In genomic region chr15:41283653-41284424, GRCh38 we compare ENCODE assay signal across 8 cellular contexts. TPM values are rescaled to one million over a fixed set of nuclear protein-coding genes. Genes with fewer than 3 reads are reported as not detected.
DNase-seq lines count a peak whose midpoint lies in the region; ATAC-seq, FAIRE-seq and TF ChIP-seq lines count a peak whose summit lies in the region.

No MANE protein-coding gene starts in this region.

- intact Hi-C loops in Calu3 (cut with micrococcal nuclease; ENCODE audit: unreplicated experiment) = no loop called here

- FAIRE-seq in endometrium (lab: Jason Lieb, UNC) = peak; percentile 96

- DNase-seq in Calu3 (peak; percentile 94), NT2/D1 (ENCODE audit: low read depth, low spot score) (peak; percentile 94), mesenteric fat pad (ENCODE audit: low spot score) (peak; percentile 99)
- peak; percentile 95 for DNase-seq in activated CD8-positive, alpha-beta memory T cell treated with anti-CD3 and anti-CD28 coated beads, Interleukin-2, amount 50 U/mL, for 24 hours (ENCODE audit: extremely low read depth)
- DNase-seq in stimulated activated CD8-positive, alpha-beta memory T cell treated with anti-CD3 and anti-CD28 coated beads, Interleukin-15, amount 100 ng/mL, for 1 hour (ENCODE audit: low read depth) = peak; percentile 94

- BruUV-seq in Calu3 (replicated peaks; lab: Mats Ljungman, UMichigan) = no TSS peak

- no peaks in the 10 kb centered on the region for H3K27me3 ChIP-seq in HUES48 (ENCODE audit: control insufficient read depth, insufficient read depth, low read length)
- no peaks in the 10 kb centered on the region for H3K27me3 ChIP-seq in NT2/D1 (ENCODE audit: insufficient read depth, insufficient read length)

- H3K9me3 Mint-ChIP-seq in Calu3 (ENCODE audit: low read depth, unreplicated experiment) = no peaks in the 10 kb centered on the region

- H3K4me3 Mint-ChIP-seq in Calu3 (ENCODE audit: low read depth, unreplicated experiment) = peak overlapping the region; percentile 85

- H3K27ac ChIP-seq in HUES48 (ENCODE audit: low read depth, low read length) = peak overlapping the region; percentile 92

- CTCF ChIA-PET in Calu3 (lab: Charles Lee) = interaction anchor here (0.6 kb wide), 1 partner anchor 50 kb away, joined by 3 read pairs; no protein-coding TSS in a partner anchor

- H3K36me3 ChIP-seq in HUES48 (ENCODE audit: control insufficient read depth, insufficient read depth, low read length) (peaks cover 47% of the 10 kb centered on the region), NT2/D1 (ENCODE audit: insufficient read depth, insufficient read length, low read length) (peaks cover 49% of the 10 kb centered on the region)

- ATAC-seq in GM21423 (IDR thresholded peaks at IDR 0.05; ENCODE audit: unreplicated experiment) = peak; percentile 94

- peaks cover 4% of the 10 kb centered on the region; the same call in 1 of the 2 replicates for H3K4me1 ChIP-seq in HUES48 (ENCODE audit: control insufficient read depth, insufficient read depth, low read length)
- H3K4me1 ChIP-seq in NT2/D1 (ENCODE audit: insufficient read depth, insufficient read length) = peaks cover 3% of the 10 kb centered on the region

- H3K9me3 ChIP-seq in HUES48 (ENCODE audit: control insufficient read depth, insufficient read depth, low read length) (no peaks in the 10 kb centered on the region), NT2/D1 (ENCODE audit: insufficient read depth, low read length) (no peaks in the 10 kb centered on the region)

- H3K4me3 ChIP-seq in HUES48 (ENCODE audit: low read depth, low read length) = peak overlapping the region; percentile 88
- peak overlapping the region; percentile 97 for H3K4me3 ChIP-seq in NT2/D1 (ENCODE audit: insufficient read length, low read depth)

- H3K4me1 Mint-ChIP-seq in Calu3 (ENCODE audit: low read depth, unreplicated experiment) = no peaks in the 10 kb centered on the region

- peak overlapping the region; percentile 95 for H3K9ac ChIP-seq in HUES48 (ENCODE audit: low read depth, low read length)
- peak overlapping the region; percentile 98 for H3K9ac ChIP-seq in NT2/D1 (ENCODE audit: insufficient read length, low read depth)

- no peak for TF ChIP-seq CTCF in Calu3 (IDR thresholded peaks at IDR 0.05; ENCODE audit: unreplicated experiment)

- H3K27me3 Mint-ChIP-seq in Calu3 (ENCODE audit: unreplicated experiment) = no peaks in the 10 kb centered on the region

- peak overlapping the region; percentile 92 for H3K27ac Mint-ChIP-seq in Calu3 (ENCODE audit: unreplicated experiment)

- peaks cover 51% of the 10 kb centered on the region for H3K36me3 Mint-ChIP-seq in Calu3 (ENCODE audit: insufficient read depth, unreplicated experiment)

RNA-seq across cellular contexts. Expression of gene OIP5, which starts 48.6 kb away (rescaled TPM):
- total RNA-seq in Calu3 (2022) (8.0 and 8.5 TPM in 2 replicates), mesenteric fat pad (not detected)

RNA-seq across cellular contexts. Expression of gene NUSAP1, which starts 48.8 kb away (rescaled TPM):
- total RNA-seq in Calu3 (2022) = 70.9 and 88.0 TPM in 2 replicates
- 1.6 TPM for total RNA-seq in mesenteric fat pad

RNA-seq across cellular contexts. Expression of gene CHP1, which starts 52.8 kb away (rescaled TPM):
- total RNA-seq in Calu3 (2022) = 67.1 and 67.7 TPM in 2 replicates
- total RNA-seq in mesenteric fat pad = 128 TPM

RNA-seq across cellular contexts. Expression of gene EXD1, which starts 53.3 kb away (rescaled TPM):
- total RNA-seq in Calu3 (2022) (not detected in 2 replicates), mesenteric fat pad (not detected)

Comparison
In these comparisons a context has a peak if more than half of its experiments do, and no peak if none do; other contexts are left out.
1. Peak in every context shown above with its lines: DNase-seq, ATAC-seq, H3K4me3 ChIP-seq and H3K27ac ChIP-seq.
2. RNA of gene NUSAP1, which starts 48.8 kb away (total RNA-seq): 70.9 to 88.0 TPM in Calu3; 1.6 TPM in mesenteric fat pad (single experiment); every median in the first group is over 10 times any median in the second.